In the genomic region with DNA sequence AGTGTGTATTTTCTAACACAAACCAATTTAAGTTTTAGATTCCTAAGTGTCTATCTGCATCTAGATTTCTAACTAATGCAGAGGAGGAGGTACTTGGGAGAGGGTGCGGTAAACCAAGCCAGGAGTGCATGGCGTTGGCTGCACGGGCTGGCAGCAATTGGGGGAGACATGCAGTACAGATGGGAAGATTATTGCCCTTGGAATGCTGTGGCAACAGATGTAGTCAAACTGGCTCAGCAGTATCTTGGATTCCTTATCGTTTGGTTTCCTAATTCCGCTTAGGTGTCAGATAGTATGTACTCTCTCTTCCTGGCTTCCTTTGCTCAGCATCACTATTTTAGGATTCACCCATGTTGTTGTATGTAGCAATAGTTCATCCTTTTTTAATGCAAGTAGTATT, we compare ENCODE assay signal across 1 cellular context.
TF ChIP-seq lines count a peak whose summit lies in the region.

No MANE protein-coding gene starts in this region.

TF ChIP-seq in GM23338, 12 proteins besides CTCF, POLR2A, EP300 and RAD21 (continued from another document):
- TF ChIP-seq, protein P1, sequence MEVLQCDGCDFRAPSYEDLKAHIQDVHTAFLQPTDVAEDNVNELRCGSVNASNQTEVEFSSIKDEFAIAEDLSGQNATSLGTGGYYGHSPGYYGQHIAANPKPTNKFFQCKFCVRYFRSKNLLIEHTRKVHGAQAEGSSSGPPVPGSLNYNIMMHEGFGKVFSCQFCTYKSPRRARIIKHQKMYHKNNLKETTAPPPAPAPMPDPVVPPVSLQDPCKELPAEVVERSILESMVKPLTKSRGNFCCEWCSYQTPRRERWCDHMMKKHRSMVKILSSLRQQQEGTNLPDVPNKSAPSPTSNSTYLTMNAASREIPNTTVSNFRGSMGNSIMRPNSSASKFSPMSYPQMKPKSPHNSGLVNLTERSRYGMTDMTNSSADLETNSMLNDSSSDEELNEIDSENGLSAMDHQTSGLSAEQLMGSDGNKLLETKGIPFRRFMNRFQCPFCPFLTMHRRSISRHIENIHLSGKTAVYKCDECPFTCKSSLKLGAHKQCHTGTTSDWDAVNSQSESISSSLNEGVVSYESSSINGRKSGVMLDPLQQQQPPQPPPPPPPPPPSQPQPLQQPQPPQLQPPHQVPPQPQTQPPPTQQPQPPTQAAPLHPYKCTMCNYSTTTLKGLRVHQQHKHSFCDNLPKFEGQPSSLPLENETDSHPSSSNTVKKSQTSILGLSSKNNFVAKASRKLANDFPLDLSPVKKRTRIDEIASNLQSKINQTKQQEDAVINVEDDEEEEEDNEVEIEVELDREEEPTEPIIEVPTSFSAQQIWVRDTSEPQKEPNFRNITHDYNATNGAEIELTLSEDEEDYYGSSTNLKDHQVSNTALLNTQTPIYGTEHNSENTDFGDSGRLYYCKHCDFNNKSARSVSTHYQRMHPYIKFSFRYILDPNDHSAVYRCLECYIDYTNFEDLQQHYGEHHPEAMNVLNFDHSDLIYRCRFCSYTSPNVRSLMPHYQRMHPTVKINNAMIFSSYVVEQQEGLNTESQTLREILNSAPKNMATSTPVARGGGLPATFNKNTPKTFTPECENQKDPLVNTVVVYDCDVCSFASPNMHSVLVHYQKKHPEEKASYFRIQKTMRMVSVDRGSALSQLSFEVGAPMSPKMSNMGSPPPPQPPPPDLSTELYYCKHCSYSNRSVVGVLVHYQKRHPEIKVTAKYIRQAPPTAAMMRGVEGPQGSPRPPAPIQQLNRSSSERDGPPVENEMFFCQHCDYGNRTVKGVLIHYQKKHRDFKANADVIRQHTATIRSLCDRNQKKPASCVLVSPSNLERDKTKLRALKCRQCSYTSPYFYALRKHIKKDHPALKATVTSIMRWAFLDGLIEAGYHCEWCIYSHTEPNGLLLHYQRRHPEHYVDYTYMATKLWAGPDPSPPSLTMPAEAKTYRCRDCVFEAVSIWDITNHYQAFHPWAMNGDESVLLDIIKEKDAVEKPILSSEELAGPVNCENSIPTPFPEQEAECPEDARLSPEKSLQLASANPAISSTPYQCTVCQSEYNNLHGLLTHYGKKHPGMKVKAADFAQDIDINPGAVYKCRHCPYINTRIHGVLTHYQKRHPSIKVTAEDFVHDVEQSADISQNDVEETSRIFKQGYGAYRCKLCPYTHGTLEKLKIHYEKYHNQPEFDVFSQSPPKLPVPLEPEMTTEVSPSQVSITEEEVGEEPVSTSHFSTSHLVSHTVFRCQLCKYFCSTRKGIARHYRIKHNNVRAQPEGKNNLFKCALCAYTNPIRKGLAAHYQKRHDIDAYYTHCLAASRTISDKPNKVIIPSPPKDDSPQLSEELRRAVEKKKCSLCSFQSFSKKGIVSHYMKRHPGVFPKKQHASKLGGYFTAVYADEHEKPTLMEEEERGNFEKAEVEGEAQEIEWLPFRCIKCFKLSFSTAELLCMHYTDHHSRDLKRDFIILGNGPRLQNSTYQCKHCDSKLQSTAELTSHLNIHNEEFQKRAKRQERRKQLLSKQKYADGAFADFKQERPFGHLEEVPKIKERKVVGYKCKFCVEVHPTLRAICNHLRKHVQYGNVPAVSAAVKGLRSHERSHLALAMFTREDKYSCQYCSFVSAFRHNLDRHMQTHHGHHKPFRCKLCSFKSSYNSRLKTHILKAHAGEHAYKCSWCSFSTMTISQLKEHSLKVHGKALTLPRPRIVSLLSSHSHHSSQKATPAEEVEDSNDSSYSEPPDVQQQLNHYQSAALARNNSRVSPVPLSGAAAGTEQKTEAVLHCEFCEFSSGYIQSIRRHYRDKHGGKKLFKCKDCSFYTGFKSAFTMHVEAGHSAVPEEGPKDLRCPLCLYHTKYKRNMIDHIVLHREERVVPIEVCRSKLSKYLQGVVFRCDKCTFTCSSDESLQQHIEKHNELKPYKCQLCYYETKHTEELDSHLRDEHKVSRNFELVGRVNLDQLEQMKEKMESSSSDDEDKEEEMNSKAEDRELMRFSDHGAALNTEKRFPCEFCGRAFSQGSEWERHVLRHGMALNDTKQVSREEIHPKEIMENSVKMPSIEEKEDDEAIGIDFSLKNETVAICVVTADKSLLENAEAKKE (CRISPR knock-in tag; IDR thresholded peaks at IDR 0.05): no peak
- TF ChIP-seq POLR2AphosphoS5 (IDR thresholded peaks at IDR 0.05; ENCODE audit: low read depth) (no peak), ZNF114 (CRISPR knock-in tag; IDR thresholded peaks at IDR 0.05) (no peak), CREB1 (CRISPR knock-in tag; IDR thresholded peaks at IDR 0.05; ENCODE audit: low read depth) (no peak), STAT1 (IDR thresholded peaks at IDR 0.05; ENCODE audit: unreplicated experiment) (no peak), NANOG (IDR thresholded peaks at IDR 0.05; ENCODE audit: borderline replicate concordance) (no peak), JUNB (IDR thresholded peaks at IDR 0.05; ENCODE audit: unreplicated experiment) (no peak)
- TF ChIP-seq, protein P2, sequence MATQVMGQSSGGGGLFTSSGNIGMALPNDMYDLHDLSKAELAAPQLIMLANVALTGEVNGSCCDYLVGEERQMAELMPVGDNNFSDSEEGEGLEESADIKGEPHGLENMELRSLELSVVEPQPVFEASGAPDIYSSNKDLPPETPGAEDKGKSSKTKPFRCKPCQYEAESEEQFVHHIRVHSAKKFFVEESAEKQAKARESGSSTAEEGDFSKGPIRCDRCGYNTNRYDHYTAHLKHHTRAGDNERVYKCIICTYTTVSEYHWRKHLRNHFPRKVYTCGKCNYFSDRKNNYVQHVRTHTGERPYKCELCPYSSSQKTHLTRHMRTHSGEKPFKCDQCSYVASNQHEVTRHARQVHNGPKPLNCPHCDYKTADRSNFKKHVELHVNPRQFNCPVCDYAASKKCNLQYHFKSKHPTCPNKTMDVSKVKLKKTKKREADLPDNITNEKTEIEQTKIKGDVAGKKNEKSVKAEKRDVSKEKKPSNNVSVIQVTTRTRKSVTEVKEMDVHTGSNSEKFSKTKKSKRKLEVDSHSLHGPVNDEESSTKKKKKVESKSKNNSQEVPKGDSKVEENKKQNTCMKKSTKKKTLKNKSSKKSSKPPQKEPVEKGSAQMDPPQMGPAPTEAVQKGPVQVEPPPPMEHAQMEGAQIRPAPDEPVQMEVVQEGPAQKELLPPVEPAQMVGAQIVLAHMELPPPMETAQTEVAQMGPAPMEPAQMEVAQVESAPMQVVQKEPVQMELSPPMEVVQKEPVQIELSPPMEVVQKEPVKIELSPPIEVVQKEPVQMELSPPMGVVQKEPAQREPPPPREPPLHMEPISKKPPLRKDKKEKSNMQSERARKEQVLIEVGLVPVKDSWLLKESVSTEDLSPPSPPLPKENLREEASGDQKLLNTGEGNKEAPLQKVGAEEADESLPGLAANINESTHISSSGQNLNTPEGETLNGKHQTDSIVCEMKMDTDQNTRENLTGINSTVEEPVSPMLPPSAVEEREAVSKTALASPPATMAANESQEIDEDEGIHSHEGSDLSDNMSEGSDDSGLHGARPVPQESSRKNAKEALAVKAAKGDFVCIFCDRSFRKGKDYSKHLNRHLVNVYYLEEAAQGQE (IDR thresholded peaks at IDR 0.05; ENCODE audit: unreplicated experiment): no peak
- TF ChIP-seq, protein P3, sequence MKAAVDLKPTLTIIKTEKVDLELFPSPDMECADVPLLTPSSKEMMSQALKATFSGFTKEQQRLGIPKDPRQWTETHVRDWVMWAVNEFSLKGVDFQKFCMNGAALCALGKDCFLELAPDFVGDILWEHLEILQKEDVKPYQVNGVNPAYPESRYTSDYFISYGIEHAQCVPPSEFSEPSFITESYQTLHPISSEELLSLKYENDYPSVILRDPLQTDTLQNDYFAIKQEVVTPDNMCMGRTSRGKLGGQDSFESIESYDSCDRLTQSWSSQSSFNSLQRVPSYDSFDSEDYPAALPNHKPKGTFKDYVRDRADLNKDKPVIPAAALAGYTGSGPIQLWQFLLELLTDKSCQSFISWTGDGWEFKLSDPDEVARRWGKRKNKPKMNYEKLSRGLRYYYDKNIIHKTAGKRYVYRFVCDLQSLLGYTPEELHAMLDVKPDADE (IDR thresholded peaks at IDR 0.05): no peak
